24 cellular contexts compared by ENCODE assay signal in the genomic region with DNA sequence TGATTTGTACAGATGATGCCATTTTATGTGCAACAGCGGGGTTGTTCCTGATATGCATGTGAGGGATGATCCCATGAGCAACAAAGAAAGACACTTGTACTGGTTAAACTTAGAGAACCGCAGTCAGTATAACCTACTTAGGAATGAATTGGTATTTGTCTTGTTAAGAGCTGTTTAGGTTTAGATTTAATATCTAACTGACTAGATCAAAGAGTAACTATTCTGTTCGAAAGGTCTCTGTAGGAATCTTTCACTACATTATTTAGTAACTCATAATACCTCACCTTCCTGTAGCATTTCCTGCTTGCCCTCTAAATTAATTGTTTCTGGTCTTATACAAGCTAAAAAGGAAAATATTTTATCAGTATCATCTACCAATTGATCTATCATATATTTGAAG.
DNase-seq lines count a peak whose midpoint lies in the region; ATAC-seq, FAIRE-seq and TF ChIP-seq lines count a peak whose summit lies in the region.
"Had no signal": no experiment of that assay in that cellular context is flagged by ENCODE, and none has a peak within 500 bp of the region (broad histone marks: within the 10 kb centered on the region; RNA-seq: fewer than 3 reads in every experiment).

No MANE protein-coding gene starts in this region.

- ATAC-seq in GM18508 (IDR thresholded peaks at IDR 0.05; ENCODE audit: insufficient read depth, unreplicated experiment) (peak; percentile 71), GM21529 (IDR thresholded peaks at IDR 0.05; ENCODE audit: unreplicated experiment) (peak; percentile 48), HG03135 (IDR thresholded peaks at IDR 0.05; ENCODE audit: unreplicated experiment) (peak; percentile 82), GM19023 (IDR thresholded peaks at IDR 0.05; ENCODE audit: unreplicated experiment) (no peak), aorta (ENCODE audit: low FRiP score) (no peak)
- ATAC-seq: activated CD4-positive, alpha-beta T cell treated with anti-CD3 and anti-CD28 coated beads for 36 hours; esophagus mucosa; gastroesophageal sphincter; natural killer cell treated with Interleukin-12 subunit alpha and Interleukin-12 subunit beta and Interleukin-15 and Interleukin-18, amount 100 ng/mL, for 72 hours had no signal

- FAIRE-seq in kidney (lab: Jason Lieb, UNC) = peak; percentile 67
- FAIRE-seq: keratinocyte, urothelium cell line had no signal

- no peak for DNase-seq in kidney
- no peak for DNase-seq in SHP77 treated with DMSO at 0.1 percent for 48 hours (lab: John Stamatoyannopoulos, UW)
- no peak for DNase-seq in activated CD4-positive, alpha-beta T cell treated with anti-CD3 and anti-CD28 coated beads for 1 hour
- no peak for DNase-seq in aorta
- DNase-seq: activated CD4-positive, alpha-beta T cell treated with anti-CD3 and anti-CD28 coated beads for 36 hours; activated naive CD8-positive, alpha-beta T cell treated with anti-CD3 and anti-CD28 coated beads, Interleukin-2, amount 10 ng/mL, durations not matched to agents 7 days and 5 days; Caco-2; effector CD8-positive, alpha-beta T cell; KG1; MV-4-11; NCI-H1694 treated with DMSO at 0.1 percent for 48 hours; NCI-H748 treated with DMSO at 0.1 percent for 48 hours; OCI-M1; Right ventricle myocardium superior had no signal

- no peak overlapping the region for H3K4me3 ChIP-seq in kidney (ENCODE audit: low read length in 2 of 2)
- no peak overlapping the region for H3K4me3 ChIP-seq in aorta (ENCODE audit: low read length in 2 of 2)
- H3K4me3 ChIP-seq: BLaER1, gastroesophageal sphincter had no signal

- H3K27ac ChIP-seq in kidney (ENCODE audit: low read depth in 2 of 2, low read length in 2 of 2) (peak overlapping the region in 1 of 2 donors; percentile 32), aorta (ENCODE audit: low read depth in 1 of 2, low read length in 2 of 2) (no peak overlapping the region)
- H3K27ac ChIP-seq: BLaER1, gastroesophageal sphincter had no signal

- no peaks in the 10 kb centered on the region for H3K9me3 ChIP-seq in kidney (ENCODE audit: control insufficient read depth in 1 of 2, low read length in 2 of 2)
- H3K9me3 ChIP-seq in aorta (ENCODE audit: control insufficient read depth, low read length) = no peaks in the 10 kb centered on the region
- H3K9me3 ChIP-seq: BLaER1, Caco-2, gastroesophageal sphincter had no signal

- no peak overlapping the region for H3K9ac ChIP-seq in kidney (ENCODE audit: low read length in 2 of 2)
- H3K9ac ChIP-seq: BLaER1 had no signal

- H3K4me1 ChIP-seq in kidney (ENCODE audit: control insufficient read depth in 1 of 2, insufficient read depth in 1 of 2, low read depth in 1 of 2, low read length in 2 of 2) (peaks cover 0 to 8% of the 10 kb centered on the region in 2 donors), aorta (ENCODE audit: control insufficient read depth in 1 of 2, insufficient read depth in 2 of 2, low read length in 2 of 2) (no peaks in the 10 kb centered on the region)
- H3K4me1 ChIP-seq: BLaER1, Caco-2, gastroesophageal sphincter had no signal

- TF ChIP-seq CTCF in kidney (IDR thresholded peaks at IDR 0.05; ENCODE audit: borderline replicate concordance, extremely low read depth, insufficient read depth) = no peak

- no peaks in the 10 kb centered on the region for H3K27me3 ChIP-seq in aorta (ENCODE audit: control insufficient read depth in 1 of 2, insufficient read depth in 2 of 2, low read length in 1 of 2)
- H3K27me3 ChIP-seq: BLaER1, gastroesophageal sphincter had no signal

- 93 to 95% methylated on average over 3 of the region's 3 CpGs for WGBS in aorta, 2 donors

- H3K36me3 ChIP-seq in kidney (ENCODE audit: control insufficient read depth in 1 of 2, insufficient read depth in 2 of 2, low read length in 2 of 2) = no peaks in the 10 kb centered on the region
- no peaks in the 10 kb centered on the region for H3K36me3 ChIP-seq in aorta (ENCODE audit: control insufficient read depth in 1 of 2, insufficient read depth in 2 of 2, low read length in 1 of 2)
- H3K36me3 ChIP-seq: BLaER1, gastroesophageal sphincter had no signal

- intact Hi-C loops in kidney (cut with DNase I) = no loop called here
- intact Hi-C loops in aorta (cut with DNase I) = no loop called here

Comparison
In these comparisons a context has a peak if more than half of its experiments do, and no peak if none do; other contexts are left out.
1. ATAC-seq: peak in GM18508 (single experiment), GM21529 (single experiment) and HG03135 (single experiment); none in GM19023 (single experiment) and aorta (single experiment).